Comparison of ENCODE assay signal across 1 cellular context in the genomic region with DNA sequence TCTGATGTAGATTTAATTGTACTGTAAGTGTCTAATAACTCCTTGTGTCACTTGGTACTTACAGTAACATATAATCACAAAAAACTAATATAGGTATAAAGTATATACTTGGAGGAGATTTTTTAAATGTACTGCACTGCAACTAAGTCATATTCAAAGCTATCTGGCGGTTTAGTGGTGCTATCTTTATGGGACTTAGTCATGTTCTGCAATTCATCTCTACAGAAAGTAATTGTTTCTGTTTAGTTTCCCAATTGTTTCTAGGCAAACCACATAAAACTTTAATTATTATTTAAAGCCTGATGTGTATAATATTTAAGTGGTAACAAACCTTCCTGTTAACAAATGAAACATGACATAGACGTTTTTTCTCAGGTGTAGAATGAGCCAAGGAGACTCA.
TF ChIP-seq lines count a peak whose summit lies in the region.

No MANE protein-coding gene starts in this region.

TF ChIP-seq in WTC11, 78 proteins besides CTCF, POLR2A, EP300 and RAD21:
- TF ChIP-seq ZNF219 (CRISPR knock-in tag; IDR thresholded peaks at IDR 0.05; ENCODE audit: borderline replicate concordance), result no peak
- TF ChIP-seq, protein P1, sequence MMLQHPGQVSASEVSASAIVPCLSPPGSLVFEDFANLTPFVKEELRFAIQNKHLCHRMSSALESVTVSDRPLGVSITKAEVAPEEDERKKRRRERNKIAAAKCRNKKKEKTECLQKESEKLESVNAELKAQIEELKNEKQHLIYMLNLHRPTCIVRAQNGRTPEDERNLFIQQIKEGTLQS (CRISPR knock-in tag; conservative IDR thresholded peaks at IDR 0.05), result no peak
- TF ChIP-seq HMGA2 (CRISPR knock-in tag; IDR thresholded peaks at IDR 0.05), result no peak
- no peak for TF ChIP-seq SOX15 (CRISPR knock-in tag; IDR thresholded peaks at IDR 0.05)
- no peak for TF ChIP-seq ETV6 (CRISPR knock-in tag; IDR thresholded peaks at IDR 0.05)
- no peak for TF ChIP-seq SMAD3 (CRISPR knock-in tag; IDR thresholded peaks at IDR 0.05; ENCODE audit: borderline replicate concordance)
- TF ChIP-seq CBFB (CRISPR knock-in tag; IDR thresholded peaks at IDR 0.05; ENCODE audit: low read depth), result no peak
- TF ChIP-seq MAX (CRISPR knock-in tag; IDR thresholded peaks at IDR 0.05), result no peak
- TF ChIP-seq RELA (CRISPR knock-in tag; IDR thresholded peaks at IDR 0.05; ENCODE audit: borderline replicate concordance), result no peak
- no peak for TF ChIP-seq HMGXB4 (CRISPR knock-in tag; IDR thresholded peaks at IDR 0.05)
- TF ChIP-seq E2F4 (CRISPR knock-in tag; IDR thresholded peaks at IDR 0.05; ENCODE audit: borderline replicate concordance, low read depth), result no peak
- no peak for TF ChIP-seq ZNF232 (CRISPR knock-in tag; IDR thresholded peaks at IDR 0.05)
- TF ChIP-seq, protein P2, sequence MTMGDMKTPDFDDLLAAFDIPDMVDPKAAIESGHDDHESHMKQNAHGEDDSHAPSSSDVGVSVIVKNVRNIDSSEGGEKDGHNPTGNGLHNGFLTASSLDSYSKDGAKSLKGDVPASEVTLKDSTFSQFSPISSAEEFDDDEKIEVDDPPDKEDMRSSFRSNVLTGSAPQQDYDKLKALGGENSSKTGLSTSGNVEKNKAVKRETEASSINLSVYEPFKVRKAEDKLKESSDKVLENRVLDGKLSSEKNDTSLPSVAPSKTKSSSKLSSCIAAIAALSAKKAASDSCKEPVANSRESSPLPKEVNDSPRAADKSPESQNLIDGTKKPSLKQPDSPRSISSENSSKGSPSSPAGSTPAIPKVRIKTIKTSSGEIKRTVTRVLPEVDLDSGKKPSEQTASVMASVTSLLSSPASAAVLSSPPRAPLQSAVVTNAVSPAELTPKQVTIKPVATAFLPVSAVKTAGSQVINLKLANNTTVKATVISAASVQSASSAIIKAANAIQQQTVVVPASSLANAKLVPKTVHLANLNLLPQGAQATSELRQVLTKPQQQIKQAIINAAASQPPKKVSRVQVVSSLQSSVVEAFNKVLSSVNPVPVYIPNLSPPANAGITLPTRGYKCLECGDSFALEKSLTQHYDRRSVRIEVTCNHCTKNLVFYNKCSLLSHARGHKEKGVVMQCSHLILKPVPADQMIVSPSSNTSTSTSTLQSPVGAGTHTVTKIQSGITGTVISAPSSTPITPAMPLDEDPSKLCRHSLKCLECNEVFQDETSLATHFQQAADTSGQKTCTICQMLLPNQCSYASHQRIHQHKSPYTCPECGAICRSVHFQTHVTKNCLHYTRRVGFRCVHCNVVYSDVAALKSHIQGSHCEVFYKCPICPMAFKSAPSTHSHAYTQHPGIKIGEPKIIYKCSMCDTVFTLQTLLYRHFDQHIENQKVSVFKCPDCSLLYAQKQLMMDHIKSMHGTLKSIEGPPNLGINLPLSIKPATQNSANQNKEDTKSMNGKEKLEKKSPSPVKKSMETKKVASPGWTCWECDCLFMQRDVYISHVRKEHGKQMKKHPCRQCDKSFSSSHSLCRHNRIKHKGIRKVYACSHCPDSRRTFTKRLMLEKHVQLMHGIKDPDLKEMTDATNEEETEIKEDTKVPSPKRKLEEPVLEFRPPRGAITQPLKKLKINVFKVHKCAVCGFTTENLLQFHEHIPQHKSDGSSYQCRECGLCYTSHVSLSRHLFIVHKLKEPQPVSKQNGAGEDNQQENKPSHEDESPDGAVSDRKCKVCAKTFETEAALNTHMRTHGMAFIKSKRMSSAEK (CRISPR knock-in tag; IDR thresholded peaks at IDR 0.05; ENCODE audit: borderline replicate concordance), result no peak
- TF ChIP-seq, protein P3, sequence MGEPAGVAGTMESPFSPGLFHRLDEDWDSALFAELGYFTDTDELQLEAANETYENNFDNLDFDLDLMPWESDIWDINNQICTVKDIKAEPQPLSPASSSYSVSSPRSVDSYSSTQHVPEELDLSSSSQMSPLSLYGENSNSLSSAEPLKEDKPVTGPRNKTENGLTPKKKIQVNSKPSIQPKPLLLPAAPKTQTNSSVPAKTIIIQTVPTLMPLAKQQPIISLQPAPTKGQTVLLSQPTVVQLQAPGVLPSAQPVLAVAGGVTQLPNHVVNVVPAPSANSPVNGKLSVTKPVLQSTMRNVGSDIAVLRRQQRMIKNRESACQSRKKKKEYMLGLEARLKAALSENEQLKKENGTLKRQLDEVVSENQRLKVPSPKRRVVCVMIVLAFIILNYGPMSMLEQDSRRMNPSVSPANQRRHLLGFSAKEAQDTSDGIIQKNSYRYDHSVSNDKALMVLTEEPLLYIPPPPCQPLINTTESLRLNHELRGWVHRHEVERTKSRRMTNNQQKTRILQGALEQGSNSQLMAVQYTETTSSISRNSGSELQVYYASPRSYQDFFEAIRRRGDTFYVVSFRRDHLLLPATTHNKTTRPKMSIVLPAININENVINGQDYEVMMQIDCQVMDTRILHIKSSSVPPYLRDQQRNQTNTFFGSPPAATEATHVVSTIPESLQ (CRISPR knock-in tag; IDR thresholded peaks at IDR 0.05), result no peak
- TF ChIP-seq NR3C1 (CRISPR knock-in tag; conservative IDR thresholded peaks at IDR 0.05; ENCODE audit: low read depth), result no peak
- TF ChIP-seq, protein P4, sequence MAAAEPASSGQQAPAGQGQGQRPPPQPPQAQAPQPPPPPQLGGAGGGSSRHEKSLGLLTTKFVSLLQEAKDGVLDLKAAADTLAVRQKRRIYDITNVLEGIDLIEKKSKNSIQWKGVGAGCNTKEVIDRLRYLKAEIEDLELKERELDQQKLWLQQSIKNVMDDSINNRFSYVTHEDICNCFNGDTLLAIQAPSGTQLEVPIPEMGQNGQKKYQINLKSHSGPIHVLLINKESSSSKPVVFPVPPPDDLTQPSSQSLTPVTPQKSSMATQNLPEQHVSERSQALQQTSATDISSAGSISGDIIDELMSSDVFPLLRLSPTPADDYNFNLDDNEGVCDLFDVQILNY (CRISPR knock-in tag; IDR thresholded peaks at IDR 0.05), result no peak
- no peak for TF ChIP-seq NFE2L1 (CRISPR knock-in tag; IDR thresholded peaks at IDR 0.05)
- TF ChIP-seq ESRRA (CRISPR knock-in tag; IDR thresholded peaks at IDR 0.05; ENCODE audit: borderline replicate concordance), result no peak
- TF ChIP-seq IRF2 (CRISPR knock-in tag; IDR thresholded peaks at IDR 0.05; ENCODE audit: borderline replicate concordance, low read depth), result no peak
